Comparison of ENCODE assay signal across 16 cellular contexts in genomic region chr11:119025099-119025473, GRCh38. TPM values are rescaled to one million over a fixed set of nuclear protein-coding genes. Genes with fewer than 3 reads are reported as not detected.
DNase-seq lines count a peak whose midpoint lies in the region; ATAC-seq, FAIRE-seq and TF ChIP-seq lines count a peak whose summit lies in the region.
"Had no signal": no experiment of that assay in that cellular context is flagged by ENCODE, and none has a peak within 500 bp of the region (broad histone marks: within the 10 kb centered on the region; RNA-seq: fewer than 3 reads in every experiment).

No MANE protein-coding gene starts in this region.

- H3K27ac ChIP-seq in K562 (ENCODE audit: extremely low read depth, low read depth, low read length) (peak overlapping the region; percentile 15; the same call in 1 of the 3 replicates), dorsolateral prefrontal cortex (peak overlapping the region in 12 of 59 donors; percentile 0 to 58 (median 22))
- H3K27ac ChIP-seq: foreskin keratinocyte, prostate gland, WERI-Rb-1 had no signal

- peak overlapping the region; percentile 17; the same call in 1 of the 2 replicates for H3K4me2 ChIP-seq in K562 (ENCODE audit: insufficient read depth, low read length)
- H3K4me2 ChIP-seq: SK-N-SH had no signal

- peaks cover 44 to 53% of the 10 kb centered on the region in 2 experiments for H3K4me1 ChIP-seq in K562 (replicated peaks in 1 of 2; ENCODE audit: control insufficient read depth in 2 of 2, insufficient read depth in 2 of 2, low read length in 2 of 2)

- peak overlapping the region; percentile 13 for H3K27ac Mint-ChIP-seq in stimulated activated naive CD8-positive, alpha-beta T cell treated with anti-CD3 and anti-CD28 coated beads, Interleukin-15, Interleukin-2, amounts not matched to agents 100 ng/mL and 50 ng/mL, for 24 hours
- H3K27ac Mint-ChIP-seq in nephron = peak overlapping the region; percentile 7 to 95 (median 49)

- WGBS in K562 (ENCODE audit: insufficient coverage, low coverage, missing lambda C conversion rate) = 58% methylated on average over 5 of the region's 5 CpGs

- peaks cover 53% of the 10 kb centered on the region for H3K36me3 Mint-ChIP-seq in stimulated activated naive CD8-positive, alpha-beta T cell treated with anti-CD3 and anti-CD28 coated beads, Interleukin-15, Interleukin-2, amounts not matched to agents 100 ng/mL and 50 ng/mL, for 24 hours (ENCODE audit: low read depth)
- peaks cover 53% of the 10 kb centered on the region for H3K36me3 Mint-ChIP-seq in nephron (ENCODE audit: low read depth)

- in situ Hi-C loops in K562 (cut with MboI) = no loop called here

- no peaks in the 10 kb centered on the region for H3K27me3 ChIP-seq in K562 (ENCODE audit: control insufficient read depth in 2 of 2, insufficient read depth in 2 of 2, low read length in 2 of 2)
- no peaks in the 10 kb centered on the region for H3K27me3 ChIP-seq in dorsolateral prefrontal cortex
- H3K27me3 ChIP-seq: foreskin keratinocyte had no signal

- H3K27me3 Mint-ChIP-seq in stimulated activated naive CD8-positive, alpha-beta T cell treated with anti-CD3 and anti-CD28 coated beads, Interleukin-15, Interleukin-2, amounts not matched to agents 100 ng/mL and 50 ng/mL, for 24 hours = no peaks in the 10 kb centered on the region
- no peaks in the 10 kb centered on the region for H3K27me3 Mint-ChIP-seq in nephron (ENCODE audit: low read depth)

- no peak for TF ChIP-seq POLR2A in K562 (conservative IDR thresholded peaks at IDR 0.05)

- intact Hi-C loops in K562 (cut with micrococcal nuclease) = no loop called here
- intact Hi-C loops in dorsolateral prefrontal cortex (cut with DNase I) = no loop called here

- H4K20me1 ChIP-seq in K562 (replicated peaks; ENCODE audit: control insufficient read depth, insufficient read depth, low read length) = peaks cover 23% of the 10 kb centered on the region

- TF ChIP-seq RAD21 in K562 (CRISPR knock-in tag; conservative IDR thresholded peaks at IDR 0.05 in 1 of 2, IDR thresholded peaks at IDR 0.05 in 1 of 2) = no peak

- H3K4me3 ChIP-seq in K562 (no peak overlapping the region), dorsolateral prefrontal cortex (no peak overlapping the region)
- H3K4me3 ChIP-seq: prostate gland had no signal

- FAIRE-seq in K562 (lab: Jason Lieb, UNC) (no peak), RCC 7860 (lab: Jason Lieb, UNC) (no peak), GM19239 (lab: Jason Lieb, UNC) (no peak)
- FAIRE-seq: GM12892 had no signal

- DNase-seq in stimulated activated naive CD8-positive, alpha-beta T cell treated with anti-CD3 and anti-CD28 coated beads, Interleukin-15, Interleukin-2, amounts not matched to agents 100 U/mL and 50 U/mL, for 24 hours = no peak
- DNase-seq in K562 (ENCODE audit: extremely low read depth in 1 of 4, low spot score in 3 of 4) (peak in 2 of 4 experiments; percentile 8 to 37), dorsolateral prefrontal cortex (no peak), RCC 7860 (ENCODE audit: low spot score) (no peak), NK-92 (lab: John Stamatoyannopoulos, UW; ENCODE audit: unreplicated experiment) (no peak), GM19239 (ENCODE audit: insufficient read length, low spot score) (no peak)
- DNase-seq: C1 segment of cervical spinal cord; effector memory CD4-positive, alpha-beta T cell; foreskin keratinocyte; SK-N-SH; stimulated activated CD4-positive, alpha-beta T cell treated with anti-CD3 and anti-CD28 coated beads, Interleukin-2, amount 100 ng/mL, for 24 hours; WERI-Rb-1 had no signal

- no peak for ATAC-seq in stimulated activated naive CD8-positive, alpha-beta T cell treated with anti-CD3 and anti-CD28 coated beads, Interleukin-15, Interleukin-2, amounts not matched to agents 100 U/mL and 50 U/mL, for 24 hours
- 0 out of 3 replicates have a peak, but pooled peaks have one; percentile 1 for ATAC-seq in K562
- ATAC-seq: foreskin keratinocyte had no signal

- peak overlapping the region in 1 of 2 experiments; percentile 81; a peak in 2 of 4 replicates for H3K9ac ChIP-seq in K562 (ENCODE audit: insufficient read depth in 1 of 2, low read depth in 2 of 2, low read length in 2 of 2)
- H3K9ac ChIP-seq: SK-N-SH had no signal

- peaks cover 89% of the 10 kb centered on the region for H3K36me3 ChIP-seq in K562 (ENCODE audit: control insufficient read depth, insufficient read depth, low read length)

- H2AFZ ChIP-seq in K562 (ENCODE audit: low read depth, low read length) = no peak overlapping the region

- H3K4me3 Mint-ChIP-seq in stimulated activated naive CD8-positive, alpha-beta T cell treated with anti-CD3 and anti-CD28 coated beads, Interleukin-15, Interleukin-2, amounts not matched to agents 100 ng/mL and 50 ng/mL, for 24 hours = no peak overlapping the region
- H3K4me3 Mint-ChIP-seq in nephron = peak overlapping the region; percentile 12 to 57 (median 29)

- peaks cover 62% of the 10 kb centered on the region for H3K79me2 ChIP-seq in K562 (ENCODE audit: control insufficient read depth, insufficient read depth, low read length)

- TF ChIP-seq CTCF in K562 (IDR thresholded peaks at IDR 0.05 in 2 of 3, conservative IDR thresholded peaks at IDR 0.05 in 1 of 3; ENCODE audit: insufficient read depth in 2 of 3, low read depth in 1 of 3, low read length in 3 of 3) (no peak), nephron (IDR thresholded peaks at IDR 0.05; ENCODE audit: unreplicated experiment in 3 of 3) (no peak), dorsolateral prefrontal cortex (IDR thresholded peaks at IDR 0.05 in 54 of 56, conservative IDR thresholded peaks at IDR 0.05 in 2 of 56; ENCODE audit: low read depth in 1 of 56, partially characterized antibody in 56 of 56) (no peak)

- TF ChIP-seq EP300 in K562 (IDR thresholded peaks at IDR 0.05; ENCODE audit: low read length) = no peak

- POLR2A ChIA-PET in K562 (lab: Yijun Ruan, JAX) = interaction anchor here (1.8 to 5.2 kb wide), 5 partner anchors 11 to 69 kb away, joined by 7 to 33 read pairs (median 8); partner anchors contain the start of gene HYOU1

- H3K4me1 Mint-ChIP-seq in stimulated activated naive CD8-positive, alpha-beta T cell treated with anti-CD3 and anti-CD28 coated beads, Interleukin-15, Interleukin-2, amounts not matched to agents 100 ng/mL and 50 ng/mL, for 24 hours (ENCODE audit: low read depth) = peaks cover 58% of the 10 kb centered on the region
- H3K4me1 Mint-ChIP-seq in nephron = peaks cover 30% of the 10 kb centered on the region

- CTCF ChIA-PET in K562 (lab: Yijun Ruan, JAX; ENCODE audit: low intra/inter-chr PET ratio) = no interaction called here

- BruUV-seq in K562 (replicated peaks; lab: Mats Ljungman, UMichigan) = no TSS peak

- H3K9me1 ChIP-seq in K562 (ENCODE audit: control insufficient read depth, insufficient read depth, low read length) = no peaks in the 10 kb centered on the region

- H3K9me3 ChIP-seq in K562 (replicated peaks; ENCODE audit: control insufficient read depth, insufficient read depth, low read depth, low read length) = no peaks in the 10 kb centered on the region
- H3K9me3 ChIP-seq: prostate gland, SK-N-SH had no signal

- H3K9me3 Mint-ChIP-seq in stimulated activated naive CD8-positive, alpha-beta T cell treated with anti-CD3 and anti-CD28 coated beads, Interleukin-15, Interleukin-2, amounts not matched to agents 100 ng/mL and 50 ng/mL, for 24 hours = no peaks in the 10 kb centered on the region
- H3K9me3 Mint-ChIP-seq in nephron = no peaks in the 10 kb centered on the region

RNA-seq across cellular contexts. Expression of gene SLC37A4, which starts 5.6 kb away (rescaled TPM):
- 93.5 and 200 TPM in 2 replicates for total RNA-seq in K562 (2011; cell fraction: chromatin; rRNA removed; ENCODE audit: low replicate concordance)
- total RNA-seq in K562 (2011; cell fraction: nucleolus; rRNA removed) = 179 and 193 TPM in 2 replicates
- 133 and 149 TPM in 2 replicates for total RNA-seq in K562 (2011; cell fraction: nucleoplasm; rRNA removed)
- 27.9 and 34.1 TPM in 2 replicates for total RNA-seq in K562 (2014; rRNA removed)
- total RNA-seq in K562 (2014; rRNA removed; fragmentation: Illumina TruSeq; extraction: Trizol) = 34.5 and 35.7 TPM in 2 replicates
- 27.9 and 28.2 TPM in 2 replicates for total RNA-seq in K562 (2015; rRNA removed; fragmentation: Illumina TruSeq; extraction: Trizol)
- 48.8 and 49.8 TPM in 2 replicates for total RNA-seq in K562 (2021)
- 73.9 and 87.9 TPM in 2 replicates for polyA plus RNA-seq in K562 (2011; rRNA removed)
- 125 and 133 TPM in 2 replicates for polyA plus RNA-seq in K562 (2011; cell fraction: cytosol; rRNA removed)
- polyA plus RNA-seq in K562 (2011; cell fraction: nucleus; rRNA removed) = 272 and 287 TPM in 2 replicates
- 36.4 and 40.1 TPM in 2 replicates for polyA plus RNA-seq in K562 (2012)
- 54.6 and 55.2 TPM in 2 replicates for polyA plus RNA-seq in K562 (2014; fragmentation: Illumina TruSeq; extraction: Trizol)
- 10 to 100 TPM; 24.7 to 40.7 TPM for polyA plus RNA-seq in K562 (2014; fragmentation: Nextera tagmentation; extraction: Ambion mirVana)
- 54.6 and 55.0 TPM in 2 replicates for polyA plus RNA-seq in K562 (2014; rRNA removed)
- 95.1 and 110 TPM in 2 replicates for polyA minus RNA-seq in K562 (2011; rRNA and poly(A)+ RNA removed)
- 31.7 and 35.4 TPM in 2 replicates for polyA minus RNA-seq in K562 (2011; cell fraction: cytosol; rRNA and poly(A)+ RNA removed)
- 44.6 and 66.4 TPM in 2 replicates for polyA minus RNA-seq in K562 (2011; cell fraction: nucleus; rRNA and poly(A)+ RNA removed)
- 10 to 100 TPM in 100 of 120 experiments, 1 to 10 TPM in 20; 6.9 to 20.8 (median 12.6) TPM for total RNA-seq in dorsolateral prefrontal cortex

RNA-seq across cellular contexts. Expression of gene TRAPPC4, which starts 6.5 kb away (rescaled TPM):
- total RNA-seq in K562 (2011; cell fraction: chromatin; rRNA removed; ENCODE audit: low replicate concordance) = 76.0 and 138 TPM in 2 replicates
- 134 and 149 TPM in 2 replicates for total RNA-seq in K562 (2011; cell fraction: nucleolus; rRNA removed)
- total RNA-seq in K562 (2011; cell fraction: nucleoplasm; rRNA removed) = 122 and 136 TPM in 2 replicates
- total RNA-seq in K562 (2014; rRNA removed) (132 and 142 TPM in 2 replicates), K562 (2014; rRNA removed; fragmentation: Illumina TruSeq; extraction: Trizol) (142 and 147 TPM in 2 replicates), K562 (2015; rRNA removed; fragmentation: Illumina TruSeq; extraction: Trizol) (137 and 139 TPM in 2 replicates), K562 (2021) (139 TPM in 2 replicates), dorsolateral prefrontal cortex (10 to 100 TPM; 29.3 to 71.5 (median 49.7) TPM)
- polyA plus RNA-seq in K562 (2011; rRNA removed) (205 and 232 TPM in 2 replicates), K562 (2014; fragmentation: Illumina TruSeq; extraction: Trizol) (121 and 127 TPM in 2 replicates), K562 (2014; fragmentation: Nextera tagmentation; extraction: Ambion mirVana) (100 to 1,000 TPM; 455 to 524 TPM), K562 (2014; rRNA removed) (152 and 159 TPM in 2 replicates)
- polyA plus RNA-seq in K562 (2011; cell fraction: cytosol; rRNA removed) = 349 and 363 TPM in 2 replicates
- polyA plus RNA-seq in K562 (2011; cell fraction: nucleus; rRNA removed) = 108 and 126 TPM in 2 replicates
- polyA plus RNA-seq in K562 (2012) = 139 and 188 TPM in 2 replicates
- 121 and 192 TPM in 2 replicates for polyA minus RNA-seq in K562 (2011; rRNA and poly(A)+ RNA removed)
- 33.1 and 51.2 TPM in 2 replicates for polyA minus RNA-seq in K562 (2011; cell fraction: cytosol; rRNA and poly(A)+ RNA removed)
- 44.2 and 59.3 TPM in 2 replicates for polyA minus RNA-seq in K562 (2011; cell fraction: nucleus; rRNA and poly(A)+ RNA removed)

RNA-seq across cellular contexts. Expression of gene RPS25, which starts 6.9 kb away (rescaled TPM):
- 136 and 201 TPM in 2 replicates for total RNA-seq in K562 (2011; cell fraction: chromatin; rRNA removed; ENCODE audit: low replicate concordance)
- total RNA-seq in K562 (2011; cell fraction: nucleolus; rRNA removed) = 166 and 168 TPM in 2 replicates
- total RNA-seq in K562 (2011; cell fraction: nucleoplasm; rRNA removed) = 272 and 420 TPM in 2 replicates
- 1,122 and 1,723 TPM in 2 replicates for total RNA-seq in K562 (2014; rRNA removed)
- total RNA-seq in K562 (2014; rRNA removed; fragmentation: Illumina TruSeq; extraction: Trizol) = 2,419 and 2,437 TPM in 2 replicates
- total RNA-seq in K562 (2015; rRNA removed; fragmentation: Illumina TruSeq; extraction: Trizol) = 2,472 and 2,755 TPM in 2 replicates
- 1,553 and 1,702 TPM in 2 replicates for total RNA-seq in K562 (2021)
- 1,393 and 1,573 TPM in 2 replicates for polyA plus RNA-seq in K562 (2011; rRNA removed)
- polyA plus RNA-seq in K562 (2011; cell fraction: cytosol; rRNA removed) = 686 and 1,751 TPM in 2 replicates
- polyA plus RNA-seq in K562 (2011; cell fraction: nucleus; rRNA removed) = 283 and 578 TPM in 2 replicates
- polyA plus RNA-seq in K562 (2012) = 1,761 and 1,841 TPM in 2 replicates
- polyA plus RNA-seq in K562 (2014; fragmentation: Illumina TruSeq; extraction: Trizol) = 2,166 and 3,143 TPM in 2 replicates
- polyA plus RNA-seq in K562 (2014; fragmentation: Nextera tagmentation; extraction: Ambion mirVana) = 1,000 to 10,000 TPM; 2,471 to 2,886 TPM
- 2,239 and 5,486 TPM in 2 replicates for polyA plus RNA-seq in K562 (2014; rRNA removed)
- polyA minus RNA-seq in K562 (2011; rRNA and poly(A)+ RNA removed) = 428 and 580 TPM in 2 replicates
- polyA minus RNA-seq in K562 (2011; cell fraction: cytosol; rRNA and poly(A)+ RNA removed) = 641 and 694 TPM in 2 replicates
- polyA minus RNA-seq in K562 (2011; cell fraction: nucleus; rRNA and poly(A)+ RNA removed) = 60.3 and 141 TPM in 2 replicates
- 100 to 1,000 TPM; 267 to 575 (median 429) TPM for total RNA-seq in dorsolateral prefrontal cortex

RNA-seq across cellular contexts. Expression of gene CENATAC, which starts 27.1 kb away (rescaled TPM):
- total RNA-seq in K562 (2011; cell fraction: chromatin; rRNA removed; ENCODE audit: low replicate concordance) = 107 and 143 TPM in 2 replicates
- total RNA-seq in K562 (2011; cell fraction: nucleolus; rRNA removed) = 70.5 and 71.8 TPM in 2 replicates
- total RNA-seq in K562 (2011; cell fraction: nucleoplasm; rRNA removed) = 96.7 and 121 TPM in 2 replicates
- total RNA-seq in K562 (2014; rRNA removed) = 15.3 and 16.0 TPM in 2 replicates
- total RNA-seq in K562 (2014; rRNA removed; fragmentation: Illumina TruSeq; extraction: Trizol) = 13.9 and 15.1 TPM in 2 replicates
- 16.2 and 16.9 TPM in 2 replicates for total RNA-seq in K562 (2015; rRNA removed; fragmentation: Illumina TruSeq; extraction: Trizol)
- total RNA-seq in K562 (2021) = 12.4 and 13.5 TPM in 2 replicates
- 13.4 and 13.7 TPM in 2 replicates for polyA plus RNA-seq in K562 (2011; rRNA removed)
- polyA plus RNA-seq in K562 (2011; cell fraction: cytosol; rRNA removed) = 3.3 and 3.9 TPM in 2 replicates
- polyA plus RNA-seq in K562 (2011; cell fraction: nucleus; rRNA removed) = 35.3 and 40.2 TPM in 2 replicates
- polyA plus RNA-seq in K562 (2012) = 7.1 and 9.9 TPM in 2 replicates
- polyA plus RNA-seq in K562 (2014; fragmentation: Illumina TruSeq; extraction: Trizol) = 8.9 and 9.7 TPM in 2 replicates
- polyA plus RNA-seq in K562 (2014; fragmentation: Nextera tagmentation; extraction: Ambion mirVana) = 1 to 10 TPM; 2.4 to 4.5 TPM
- polyA plus RNA-seq in K562 (2014; rRNA removed) = 21.9 and 25.5 TPM in 2 replicates
- 20.5 and 20.8 TPM in 2 replicates for polyA minus RNA-seq in K562 (2011; rRNA and poly(A)+ RNA removed)
- 3.7 and 4.3 TPM in 2 replicates for polyA minus RNA-seq in K562 (2011; cell fraction: cytosol; rRNA and poly(A)+ RNA removed)
- polyA minus RNA-seq in K562 (2011; cell fraction: nucleus; rRNA and poly(A)+ RNA removed) = 26.1 and 29.3 TPM in 2 replicates
- total RNA-seq in dorsolateral prefrontal cortex = 100 to 1,000 TPM in 1 of 120 experiments, 10 to 100 TPM in 119; 37.7 to 109 (median 64.9) TPM

RNA-seq across cellular contexts. Expression of gene HYOU1, which starts 31.9 kb away (rescaled TPM):
- 358 and 605 TPM in 2 replicates for total RNA-seq in K562 (2011; cell fraction: chromatin; rRNA removed; ENCODE audit: low replicate concordance)
- total RNA-seq in K562 (2011; cell fraction: nucleolus; rRNA removed) = 442 and 449 TPM in 2 replicates
- 467 and 490 TPM in 2 replicates for total RNA-seq in K562 (2011; cell fraction: nucleoplasm; rRNA removed)
- 128 and 132 TPM in 2 replicates for total RNA-seq in K562 (2014; rRNA removed)
- 95.2 and 104 TPM in 2 replicates for total RNA-seq in K562 (2014; rRNA removed; fragmentation: Illumina TruSeq; extraction: Trizol)
- 124 and 125 TPM in 2 replicates for total RNA-seq in K562 (2015; rRNA removed; fragmentation: Illumina TruSeq; extraction: Trizol)
- 193 and 197 TPM in 2 replicates for total RNA-seq in K562 (2021)
- polyA plus RNA-seq in K562 (2011; rRNA removed) = 159 and 196 TPM in 2 replicates
- polyA plus RNA-seq in K562 (2011; cell fraction: cytosol; rRNA removed) = 195 and 205 TPM in 2 replicates
- 158 and 198 TPM in 2 replicates for polyA plus RNA-seq in K562 (2011; cell fraction: nucleus; rRNA removed)
- polyA plus RNA-seq in K562 (2012) = 135 and 352 TPM in 2 replicates
- polyA plus RNA-seq in K562 (2014; fragmentation: Illumina TruSeq; extraction: Trizol) = 180 and 197 TPM in 2 replicates
- 10 to 100 TPM; 19.5 to 46.2 TPM for polyA plus RNA-seq in K562 (2014; fragmentation: Nextera tagmentation; extraction: Ambion mirVana)
- polyA plus RNA-seq in K562 (2014; rRNA removed) = 145 and 151 TPM in 2 replicates
- polyA minus RNA-seq in K562 (2011; rRNA and poly(A)+ RNA removed) = 167 and 177 TPM in 2 replicates
- 92.7 and 93.6 TPM in 2 replicates for polyA minus RNA-seq in K562 (2011; cell fraction: cytosol; rRNA and poly(A)+ RNA removed)
- polyA minus RNA-seq in K562 (2011; cell fraction: nucleus; rRNA and poly(A)+ RNA removed) = 42.5 and 79.6 TPM in 2 replicates
- total RNA-seq in dorsolateral prefrontal cortex = 100 to 1,000 TPM in 118 of 120 experiments, 10 to 100 TPM in 2; 94.9 to 199 (median 139) TPM
